Comparison of ENCODE assay signal across 19 cellular contexts in the genomic region with DNA sequence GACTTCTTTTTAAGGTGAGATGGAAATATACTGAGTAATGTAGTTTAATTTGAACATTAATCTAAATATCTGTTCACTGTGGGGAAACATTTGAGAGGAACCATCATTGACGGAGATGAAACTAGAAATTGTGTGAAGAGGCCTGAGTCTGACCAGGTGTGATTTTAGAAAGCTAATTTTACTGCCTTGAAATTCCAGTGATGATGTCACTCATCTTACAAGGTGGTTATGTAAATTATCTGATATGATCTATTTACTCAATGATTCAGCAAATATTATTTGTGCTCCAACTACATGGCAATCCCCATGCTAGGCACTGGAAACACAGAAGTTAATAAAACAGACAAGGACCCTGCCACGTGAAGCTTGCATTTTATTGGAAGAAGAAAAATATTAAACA.
DNase-seq lines count a peak whose midpoint lies in the region; ATAC-seq and TF ChIP-seq lines count a peak whose summit lies in the region.
"Had no signal": no experiment of that assay in that cellular context is flagged by ENCODE, and none has a peak within 500 bp of the region (broad histone marks: within the 10 kb centered on the region; RNA-seq: fewer than 3 reads in every experiment).

No MANE protein-coding gene starts in this region.

- no peaks in the 10 kb centered on the region for H3K79me1 ChIP-seq in IMR-90 (ENCODE audit: low read depth in 1 of 2, low read length in 2 of 2)

- H2AK5ac ChIP-seq in IMR-90 (ENCODE audit: low read depth, low read length) = no peak overlapping the region

- no peaks in the 10 kb centered on the region for H3K9me3 ChIP-seq in IMR-90 (ENCODE audit: control insufficient read depth, insufficient read depth, low read length)
- H3K9me3 ChIP-seq in mammary epithelial cell (replicated peaks; ENCODE audit: insufficient read depth, low read length) = no peaks in the 10 kb centered on the region
- no peaks in the 10 kb centered on the region for H3K9me3 ChIP-seq in CD8-positive, alpha-beta memory T cell (ENCODE audit: low read length)
- no peaks in the 10 kb centered on the region for H3K9me3 ChIP-seq in colonic mucosa
- H3K9me3 ChIP-seq: HAP-1 had no signal

- H3K56ac ChIP-seq in IMR-90 (ENCODE audit: extremely low read depth, insufficient read depth, low read length) = no peak overlapping the region

- BruUV-seq in IMR-90 (replicated peaks; lab: Mats Ljungman, UMichigan) (no TSS peak), mammary epithelial cell (replicated peaks; lab: Mats Ljungman, UMichigan) (no TSS peak)

- H2BK5ac ChIP-seq in IMR-90 (ENCODE audit: low read depth, low read length, poor library complexity, severe bottlenecking) = no peak overlapping the region

- H3K4me3 Mint-ChIP-seq in CD8-positive, alpha-beta memory T cell = no peak overlapping the region
- H3K4me3 Mint-ChIP-seq: activated CD4-positive, alpha-beta memory T cell treated with anti-CD3 and anti-CD28 coated beads, Interleukin-2, amount 10 ng/mL, durations not matched to agents 7 days and 5 days; activated naive CD4-positive, alpha-beta T cell treated with anti-CD3 and anti-CD28 coated beads, Interleukin-2, amount 50 U/mL, for 24 hours; activated T-cell treated with anti-CD3 and anti-CD28 coated beads, Interleukin-2, amount 50 U/mL, for 4 hours; brain; neural progenitor cell had no signal

- H3K27ac Mint-ChIP-seq in CD8-positive, alpha-beta memory T cell = no peak overlapping the region
- H3K27ac Mint-ChIP-seq: activated CD4-positive, alpha-beta memory T cell treated with anti-CD3 and anti-CD28 coated beads, Interleukin-2, amount 10 ng/mL, durations not matched to agents 7 days and 5 days; activated naive CD4-positive, alpha-beta T cell treated with anti-CD3 and anti-CD28 coated beads, Interleukin-2, amount 50 U/mL, for 24 hours; neural progenitor cell had no signal

- in situ Hi-C loops in IMR-90 (cut with MboI; ENCODE audit: low sequenced_read_pairs) = no loop called here
- in situ Hi-C loops in mammary epithelial cell (cut with MboI; ENCODE audit: low sequenced_read_pairs in 2 of 2) = no loop called here

- intact Hi-C loops in IMR-90 (cut with micrococcal nuclease) = no loop called here
- intact Hi-C loops in mammary epithelial cell (cut with micrococcal nuclease) = no loop called here
- intact Hi-C loops in colonic mucosa (cut with DNase I) = no loop called here

- CTCF ChIA-PET in IMR-90 (lab: Yijun Ruan, JAX) (interaction anchor here (0.7 kb wide), 1 partner anchor 10 kb away, joined by 3 read pairs; no protein-coding TSS in a partner anchor), mammary epithelial cell (lab: Charles Lee; ENCODE audit: low non-redundant PET) (no interaction called here)
- CTCF ChIA-PET in CD8-positive, alpha-beta memory T cell (lab: Charles Lee) = no interaction called here

- dilution Hi-C loops in IMR-90 (cut with HindIII; ENCODE audit: low sequenced_read_pairs, unreplicated experiment) (no loop called here), mammary epithelial cell (cut with HindIII; ENCODE audit: low sequenced_read_pairs) (no loop called here)

- no peaks in the 10 kb centered on the region for H3K36me3 Mint-ChIP-seq in CD8-positive, alpha-beta memory T cell
- H3K36me3 Mint-ChIP-seq: activated naive CD4-positive, alpha-beta T cell treated with anti-CD3 and anti-CD28 coated beads, Interleukin-2, amount 50 U/mL, for 24 hours; brain; neural progenitor cell had no signal

- no peak overlapping the region for H3K4ac ChIP-seq in IMR-90 (ENCODE audit: low read depth, low read length)

- H2AK9ac ChIP-seq in IMR-90 (replicated peaks; ENCODE audit: low read depth, low read length, poor library complexity) = no peak overlapping the region

- DNase-seq in DMS53 treated with DMSO at 0.1 percent for 48 hours (lab: John Stamatoyannopoulos, UW; ENCODE audit: unreplicated experiment) (peak; percentile 61), IMR-90 (no peak), mammary epithelial cell (peak; percentile 53), activated gamma-delta T cell treated with Interleukin-2 at 50 U/mL for 16 hours (no peak), colonic mucosa (no peak)
- DNase-seq in CD8-positive, alpha-beta memory T cell = no peak
- DNase-seq: activated CD4-positive, alpha-beta memory T cell treated with anti-CD3 and anti-CD28 coated beads, Interleukin-2, amount 10 ng/mL, durations not matched to agents 7 days and 5 days; activated T-cell treated with anti-CD3 and anti-CD28 coated beads, Interleukin-2, amount 50 U/mL, for 4 hours; left cardiac atrium; NCI-H1694 treated with DMSO at 0.1 percent for 48 hours; NK-92 treated with Interleukin-12 subunit alpha and Interleukin-12 subunit beta, amount 100 ng/mL, for 24 hours; stimulated activated CD4-positive, alpha-beta T cell treated with anti-CD3 and anti-CD28 coated beads, Interleukin-12 subunit alpha, Interleukin-12 subunit beta, amount 100 ng/mL, for 4 hours had no signal

- no peak overlapping the region for H3K4me3 ChIP-seq in IMR-90 (ENCODE audit: insufficient read depth, low read depth, low read length)
- H3K4me3 ChIP-seq in mammary epithelial cell (replicated peaks in 1 of 3; ENCODE audit: insufficient read depth in 1 of 3, low read depth in 2 of 3, low read length in 3 of 3) = no peak overlapping the region
- H3K4me3 ChIP-seq in CD8-positive, alpha-beta memory T cell (ENCODE audit: low read length) = no peak overlapping the region
- H3K4me3 ChIP-seq in colonic mucosa = no peak overlapping the region
- H3K4me3 ChIP-seq: HAP-1, neural progenitor cell had no signal

- H2BK120ac ChIP-seq in IMR-90 (ENCODE audit: low read depth, low read length) = no peak overlapping the region

- no peak overlapping the region for H3K23ac ChIP-seq in IMR-90 (ENCODE audit: low read depth, low read length)

- no peak overlapping the region for H4K5ac ChIP-seq in IMR-90 (ENCODE audit: low read depth, low read length)

- no peaks in the 10 kb centered on the region for H3K9me1 ChIP-seq in IMR-90 (ENCODE audit: insufficient read depth, low read length)

- H3K9me3 Mint-ChIP-seq in CD8-positive, alpha-beta memory T cell = no peaks in the 10 kb centered on the region
- H3K9me3 Mint-ChIP-seq: activated CD4-positive, alpha-beta memory T cell treated with anti-CD3 and anti-CD28 coated beads, Interleukin-2, amount 10 ng/mL, durations not matched to agents 7 days and 5 days; activated naive CD4-positive, alpha-beta T cell treated with anti-CD3 and anti-CD28 coated beads, Interleukin-2, amount 50 U/mL, for 24 hours; activated T-cell treated with anti-CD3 and anti-CD28 coated beads, Interleukin-2, amount 50 U/mL, for 4 hours; neural progenitor cell had no signal

- TF ChIP-seq CTCF in IMR-90 (conservative IDR thresholded peaks at IDR 0.05; ENCODE audit: low read depth, low read length) (no peak), mammary epithelial cell (conservative IDR thresholded peaks at IDR 0.05 in 1 of 2, IDR thresholded peaks at IDR 0.05 in 1 of 2; ENCODE audit: extremely low read depth in 1 of 2, insufficient read depth in 1 of 2, low read depth in 1 of 2, low read length in 2 of 2) (no peak), colonic mucosa (IDR thresholded peaks at IDR 0.05) (no peak)

- H3K9ac ChIP-seq in IMR-90 (ENCODE audit: low read depth, low read length) (no peak overlapping the region), mammary epithelial cell (ENCODE audit: insufficient read depth, low read length) (no peak overlapping the region), colonic mucosa (ENCODE audit: low read depth in 2 of 2, low read length in 2 of 2) (no peak overlapping the region)
- H3K9ac ChIP-seq: neural progenitor cell had no signal

- H4K20me1 ChIP-seq in IMR-90 (ENCODE audit: insufficient read depth, low read length) (no peaks in the 10 kb centered on the region), mammary epithelial cell (ENCODE audit: insufficient read depth, low read length) (no peaks in the 10 kb centered on the region)

- no peak overlapping the region for H4K91ac ChIP-seq in IMR-90 (ENCODE audit: insufficient read depth, low read depth, low read length)

- H4K8ac ChIP-seq in IMR-90 (ENCODE audit: low read depth in 2 of 2, low read length in 2 of 2) = no peak overlapping the region

- no peaks in the 10 kb centered on the region for H3K79me2 ChIP-seq in mammary epithelial cell (ENCODE audit: insufficient read depth, low read length)

- no peak overlapping the region for H2AFZ ChIP-seq in IMR-90 (replicated peaks; ENCODE audit: low read length, poor library complexity)
- no peak overlapping the region for H2AFZ ChIP-seq in mammary epithelial cell (ENCODE audit: low read depth, low read length)
- H2AFZ ChIP-seq: neural progenitor cell had no signal

- WGBS in IMR-90 (ENCODE audit: extremely low coverage in 2 of 2, insufficient read length in 1 of 2), 2 experiments = no CpG with 5 or more reads among the region's 2 CpGs
- 65% methylated on average over 2 of the region's 2 CpGs for WGBS in mammary epithelial cell (ENCODE audit: low coverage, missing lambda C conversion rate)

- ATAC-seq in GM21367 (IDR thresholded peaks at IDR 0.05; ENCODE audit: unreplicated experiment) (peak; percentile 72), IMR-90 (ENCODE audit: low read depth) (no peak), GM19455 (IDR thresholded peaks at IDR 0.05; ENCODE audit: unreplicated experiment) (no peak)
- ATAC-seq: activated T-cell treated with anti-CD3 and anti-CD28 coated beads, Interleukin-2, amount 50 U/mL, for 4 hours; foreskin keratinocyte; left cardiac atrium had no signal

- no peaks in the 10 kb centered on the region; the same call in 1 of the 2 replicates for H3K27me3 ChIP-seq in IMR-90 (ENCODE audit: control insufficient read depth, insufficient read depth, low read length)
- H3K27me3 ChIP-seq in mammary epithelial cell (ENCODE audit: insufficient read depth, low read length) = peaks cover 2% of the 10 kb centered on the region
- no peaks in the 10 kb centered on the region for H3K27me3 ChIP-seq in CD8-positive, alpha-beta memory T cell (ENCODE audit: insufficient read depth, low read length, poor library complexity, severe bottlenecking)
- no peaks in the 10 kb centered on the region for H3K27me3 ChIP-seq in colonic mucosa
- H3K27me3 ChIP-seq: foreskin keratinocyte, neural progenitor cell had no signal

- H3K36me3 ChIP-seq in IMR-90 (ENCODE audit: control insufficient read depth, insufficient read depth, low read length) (no peaks in the 10 kb centered on the region), mammary epithelial cell (ENCODE audit: insufficient read depth, low read length) (no peaks in the 10 kb centered on the region), colonic mucosa (no peaks in the 10 kb centered on the region)
- no peaks in the 10 kb centered on the region for H3K36me3 ChIP-seq in CD8-positive, alpha-beta memory T cell (ENCODE audit: insufficient read depth, low read length)
- H3K36me3 ChIP-seq: HAP-1, neural progenitor cell had no signal

- no peak for TF ChIP-seq RAD21 in IMR-90 (IDR thresholded peaks at IDR 0.05; ENCODE audit: low read length)

- H3K18ac ChIP-seq in IMR-90 (ENCODE audit: low read depth, low read length) = no peak overlapping the region

- no peak for TF ChIP-seq POLR2A in IMR-90 (IDR thresholded peaks at IDR 0.05; ENCODE audit: low read depth, low read length)

- H3K27me3 Mint-ChIP-seq in CD8-positive, alpha-beta memory T cell = peaks cover 5 to 17% of the 10 kb centered on the region in 2 donors
- H3K27me3 Mint-ChIP-seq: activated CD4-positive, alpha-beta memory T cell treated with anti-CD3 and anti-CD28 coated beads, Interleukin-2, amount 10 ng/mL, durations not matched to agents 7 days and 5 days; activated naive CD4-positive, alpha-beta T cell treated with anti-CD3 and anti-CD28 coated beads, Interleukin-2, amount 50 U/mL, for 24 hours; brain had no signal

- H3K27ac ChIP-seq in IMR-90 (ENCODE audit: insufficient read depth, low read length) = no peak overlapping the region
- no peak overlapping the region for H3K27ac ChIP-seq in mammary epithelial cell (ENCODE audit: insufficient read depth, low read depth, low read length)
- H3K27ac ChIP-seq in CD8-positive, alpha-beta memory T cell (ENCODE audit: low read depth, low read length) = no peak overlapping the region
- H3K27ac ChIP-seq in colonic mucosa = no peak overlapping the region
- H3K27ac ChIP-seq: foreskin keratinocyte, neural progenitor cell had no signal

- H3K4me1 Mint-ChIP-seq in CD8-positive, alpha-beta memory T cell = no peaks in the 10 kb centered on the region

- POLR2A ChIA-PET in IMR-90 (lab: Charles Lee; ENCODE audit: unreplicated experiment) = no interaction called here
- POLR2A ChIA-PET in CD8-positive, alpha-beta memory T cell (lab: Charles Lee) = no interaction called here

- H3K4me1 ChIP-seq in IMR-90 (ENCODE audit: control insufficient read depth, insufficient read depth, low read length) (no peaks in the 10 kb centered on the region), mammary epithelial cell (ENCODE audit: insufficient read depth, low read length) (no peaks in the 10 kb centered on the region), colonic mucosa (no peaks in the 10 kb centered on the region)
- H3K4me1 ChIP-seq in CD8-positive, alpha-beta memory T cell (ENCODE audit: insufficient read depth, low read length) = no peaks in the 10 kb centered on the region
- H3K4me1 ChIP-seq: HAP-1 had no signal

- no peak overlapping the region for H2BK15ac ChIP-seq in IMR-90 (ENCODE audit: low read depth, low read length)

- no peak overlapping the region for H3K4me2 ChIP-seq in IMR-90 (ENCODE audit: low read depth, low read length)
- H3K4me2 ChIP-seq in mammary epithelial cell (ENCODE audit: insufficient read depth, low read depth, low read length) = no peak overlapping the region
- H3K4me2 ChIP-seq: neural progenitor cell had no signal

- H2BK20ac ChIP-seq in IMR-90 (ENCODE audit: low read depth, low read length) = no peak overlapping the region

- H3K14ac ChIP-seq in IMR-90 (replicated peaks; ENCODE audit: low read depth, low read length) = no peak overlapping the region

Comparison
In these comparisons a context has a peak if more than half of its experiments do, and no peak if none do; other contexts are left out.
1. DNase-seq: peak in DMS53 treated with DMSO at 0.1 percent for 48 hours (single experiment) and mammary epithelial cell (single experiment); none in IMR-90 (single experiment), CD8-positive, alpha-beta memory T cell (0 of 5), activated gamma-delta T cell treated with Interleukin-2 at 50 U/mL for 16 hours (single experiment) and colonic mucosa (single experiment).